8 cellular contexts compared by ENCODE assay signal in genomic region chr5:141084487-141084989, GRCh38. TPM values are rescaled to one million over a fixed set of nuclear protein-coding genes. Genes with fewer than 3 reads are reported as not detected.
DNase-seq lines count a peak whose midpoint lies in the region; ATAC-seq, FAIRE-seq and TF ChIP-seq lines count a peak whose summit lies in the region.

No MANE protein-coding gene starts in this region.

- no peaks in the 10 kb centered on the region for H4K20me1 ChIP-seq in H1 (replicated peaks in 1 of 2; ENCODE audit: control insufficient read depth in 1 of 2, insufficient read depth in 2 of 2, low read length in 2 of 2)

- no peak overlapping the region for H4K5ac ChIP-seq in H1 (ENCODE audit: insufficient read length, low read depth, low read length)

- H3K79me1 ChIP-seq in H1 (ENCODE audit: low read depth, low read length): no peaks in the 10 kb centered on the region
- no peaks in the 10 kb centered on the region for H3K79me1 ChIP-seq in mesenchymal stem cell (replicated peaks; ENCODE audit: low read length, poor library complexity, severe bottlenecking)

- H2BK120ac ChIP-seq in H1 (replicated peaks; ENCODE audit: low read depth, low read length) (no peak overlapping the region), mesenchymal stem cell (ENCODE audit: low read depth, low read length) (no peak overlapping the region)

- H3K9me3 ChIP-seq in H1 (ENCODE audit: insufficient read depth in 2 of 2, low read depth in 1 of 2, low read length in 1 of 2): no peaks in the 10 kb centered on the region; a peak in 1 of 4 replicates
- peaks cover 10% of the 10 kb centered on the region for H3K9me3 ChIP-seq in mesenchymal stem cell (ENCODE audit: control insufficient read depth, low read length)
- H3K9me3 ChIP-seq in stomach: peaks cover 0 to 41% (median 14%) of the 10 kb centered on the region in 4 donors

- peak overlapping the region; percentile 57; the same call in 1 of the 2 replicates for H3K18ac ChIP-seq in H1 (ENCODE audit: extremely low read depth, low read length)
- H3K18ac ChIP-seq in mesenchymal stem cell (ENCODE audit: low read depth in 1 of 2, low read length in 2 of 2): no peak overlapping the region

- H3K27ac ChIP-seq in H1 (ENCODE audit: low read depth, low read length): peak overlapping the region; percentile 68
- peak overlapping the region; percentile 82 for H3K27ac ChIP-seq in mesenchymal stem cell (ENCODE audit: low read length, poor library complexity, severe bottlenecking)
- peak overlapping the region in 3 of 5 donors; percentile 10 to 54 (median 45) for H3K27ac ChIP-seq in stomach

- FAIRE-seq in H1 (lab: Jason Lieb, UNC): peak; percentile 91

- no peak overlapping the region for H2AK5ac ChIP-seq in H1 (ENCODE audit: low read depth, low read length)
- H2AK5ac ChIP-seq in mesenchymal stem cell (ENCODE audit: low read length, severe bottlenecking): no peak overlapping the region

- 33% methylated on average over 21 of the region's 21 CpGs; no CpG with 5 or more reads in 1 of the 2 experiments for WGBS in H1 (ENCODE audit: extremely low coverage in 1 of 2, insufficient coverage in 1 of 2, insufficient read length in 1 of 2, insufficient replicate concordance in 2 of 2, low coverage in 1 of 2, low lambda C conversion rate in 2 of 2, missing lambda C conversion rate in 1 of 2), 2 experiments
- WGBS in mesenchymal stem cell: 46% methylated on average over 20 of the region's 21 CpGs
- WGBS in stomach, 5 donors: 13 to 16% (median 14%) methylated on average over 21 of the region's 21 CpGs

- CTCF ChIA-PET in H1 (lab: Charles Lee; ENCODE audit: partially characterized antibody): interaction anchor here (0.5 to 3.4 kb wide), 23 partner anchors 9 to 479 kb away, joined by 3 to 24 read pairs (median 4); partner anchors contain the start of genes PCDHA10, PCDHB10, PCDHB16 and PCDHB2

- intact Hi-C loops in stomach (cut with DNase I; ENCODE audit: low total_unique reads): no loop called here

- no peaks in the 10 kb centered on the region for H3K79me2 ChIP-seq in H1 (ENCODE audit: control insufficient read depth in 1 of 2, insufficient read depth in 2 of 2, low read length in 2 of 2)

- H3K4ac ChIP-seq in H1 (replicated peaks; ENCODE audit: insufficient read length, low read depth, low read length) (no peak overlapping the region), mesenchymal stem cell (ENCODE audit: low read depth in 1 of 2, low read length in 2 of 2) (no peak overlapping the region)

- in situ Hi-C loops in GM13977 (cut with MboI; ENCODE audit: low pct_unique_long_range_greater_than_20kb, low sequenced_read_pairs, unreplicated experiment): no loop called here

- H4K91ac ChIP-seq in H1 (replicated peaks; ENCODE audit: insufficient read length, low read length): peak overlapping the region; percentile 52
- H4K91ac ChIP-seq in mesenchymal stem cell (ENCODE audit: low read length): no peak overlapping the region

- TF ChIP-seq POLR2A in H1 (IDR thresholded peaks at IDR 0.05; ENCODE audit: control extremely low read depth in 1 of 2, low read depth in 2 of 2, low read length in 2 of 2): peak in 1 of 2 experiments; percentile 66; a peak in 2 of 3 replicates
- no peak for TF ChIP-seq POLR2A in stomach (IDR thresholded peaks at IDR 0.05)

- H2BK12ac ChIP-seq in H1 (ENCODE audit: low read depth, low read length): no peak overlapping the region
- H2BK12ac ChIP-seq in mesenchymal stem cell (ENCODE audit: low read length in 2 of 2): no peak overlapping the region

- H2BK15ac ChIP-seq in H1 (ENCODE audit: low read length) (no peak overlapping the region), mesenchymal stem cell (ENCODE audit: low read depth, poor library complexity, severe bottlenecking) (no peak overlapping the region)

- TF ChIP-seq CTCF in GM13977 (IDR thresholded peaks at IDR 0.05; ENCODE audit: extremely low read depth, insufficient read depth, missing control alignments): peak; percentile 6
- TF ChIP-seq CTCF in H1 (IDR thresholded peaks at IDR 0.05; ENCODE audit: control extremely low read depth in 1 of 3, insufficient read depth in 1 of 3, low read depth in 1 of 3, low read length in 3 of 3): peak; percentile 64 to 80 (median 73)
- TF ChIP-seq CTCF in stomach (IDR thresholded peaks at IDR 0.05): peak in 3 of 7 experiments; percentile 10 to 26 (median 16)

- H3K36me3 ChIP-seq in H1 (ENCODE audit: control insufficient read depth in 2 of 4, insufficient read depth in 4 of 4, low read length in 3 of 4): no peaks in the 10 kb centered on the region; a peak in 1 of 8 replicates
- no peaks in the 10 kb centered on the region for H3K36me3 ChIP-seq in mesenchymal stem cell (ENCODE audit: control insufficient read depth in 1 of 2, insufficient read depth in 2 of 2, low read depth in 1 of 2, low read length in 2 of 2)
- no peaks in the 10 kb centered on the region for H3K36me3 ChIP-seq in stomach

- H3K56ac ChIP-seq in H1 (replicated peaks; ENCODE audit: insufficient read length, low read depth, low read length): no peak overlapping the region

- H3K4me3 ChIP-seq in H1 (ENCODE audit: extremely low read depth in 1 of 4, insufficient read depth in 2 of 4, low read depth in 3 of 4, low read length in 4 of 4): peak overlapping the region; percentile 45 to 74 (median 62); a peak in 7 of 8 replicates
- H3K4me3 ChIP-seq in mesenchymal stem cell (ENCODE audit: insufficient read depth in 1 of 2, low read depth in 1 of 2, low read length in 2 of 2): peak overlapping the region in 1 of 2 experiments; percentile 76
- peak overlapping the region; percentile 28 to 50 (median 34) for H3K4me3 ChIP-seq in stomach

- ATAC-seq in HG02973 (IDR thresholded peaks at IDR 0.05; ENCODE audit: unreplicated experiment) (no peak), HG02571 (IDR thresholded peaks at IDR 0.05; ENCODE audit: unreplicated experiment) (no peak)

- H4K8ac ChIP-seq in H1 (ENCODE audit: extremely low read depth, insufficient read depth, low read length) (peak overlapping the region; percentile 11; the same call in 1 of the 2 replicates), mesenchymal stem cell (ENCODE audit: low read length) (no peak overlapping the region)

- TF ChIP-seq RAD21 in H1 (IDR thresholded peaks at IDR 0.05 in 1 of 2, conservative IDR thresholded peaks at IDR 0.05 in 1 of 2; ENCODE audit: low read depth in 2 of 2, low read length in 2 of 2): peak; percentile 71 to 84

- H2BK20ac ChIP-seq in H1 (ENCODE audit: low read length): no peak overlapping the region

- TF ChIP-seq EP300 in H1 (IDR thresholded peaks at IDR 0.05; ENCODE audit: borderline replicate concordance in 1 of 2, low read depth in 2 of 2, low read length in 2 of 2) (no peak), stomach (IDR thresholded peaks at IDR 0.05) (no peak)

- H3K4me2 ChIP-seq in H1 (ENCODE audit: insufficient read depth in 1 of 2, low read depth in 2 of 2, low read length in 2 of 2): peak overlapping the region; percentile 64 to 76
- H3K4me2 ChIP-seq in mesenchymal stem cell (ENCODE audit: low read length, poor library complexity, severe bottlenecking): peak overlapping the region; percentile 49

- no peaks in the 10 kb centered on the region; the same call in 1 of the 2 replicates for H3K23me2 ChIP-seq in H1 (ENCODE audit: low read depth, low read length)

- H3K14ac ChIP-seq in H1 (ENCODE audit: insufficient read length) (no peak overlapping the region), mesenchymal stem cell (ENCODE audit: low read length in 2 of 2) (no peak overlapping the region)

- H3K4me1 ChIP-seq in H1 (replicated peaks in 1 of 4; ENCODE audit: control insufficient read depth in 3 of 4, insufficient read depth in 4 of 4, low read length in 3 of 4): peaks cover 0 to 4% (median 0%) of the 10 kb centered on the region in 4 experiments; a peak in 1 of 7 replicates
- no peaks in the 10 kb centered on the region for H3K4me1 ChIP-seq in mesenchymal stem cell (ENCODE audit: control insufficient read depth, insufficient read depth, low read depth, low read length)
- H3K4me1 ChIP-seq in stomach: peaks cover 0 to 9% (median 0%) of the 10 kb centered on the region in 4 donors

- H3K23ac ChIP-seq in H1 (ENCODE audit: insufficient read length) (no peak overlapping the region), mesenchymal stem cell (ENCODE audit: low read length in 2 of 2) (no peak overlapping the region)

- H3K27me3 ChIP-seq in H1 (replicated peaks in 1 of 4; ENCODE audit: control insufficient read depth in 3 of 4, extremely low read depth in 1 of 4, insufficient read depth in 3 of 4, low read length in 3 of 4): no peaks in the 10 kb centered on the region
- H3K27me3 ChIP-seq in mesenchymal stem cell (ENCODE audit: control insufficient read depth in 1 of 2, insufficient read depth in 1 of 2, low read length in 2 of 2): no peaks in the 10 kb centered on the region
- peaks cover 0 to 28% (median 0%) of the 10 kb centered on the region in 3 donors for H3K27me3 ChIP-seq in stomach

- H2AFZ ChIP-seq in H1 (ENCODE audit: low read length) (peak overlapping the region; percentile 87), mesenchymal stem cell (ENCODE audit: low read depth, low read length) (no peak overlapping the region)

- H3K9ac ChIP-seq in H1 (replicated peaks in 1 of 4; ENCODE audit: extremely low read depth in 1 of 4, low read depth in 3 of 4, low read length in 3 of 4) (peak overlapping the region in 3 of 4 experiments; percentile 73 to 92 (median 74); a peak in 5 of 7 replicates), mesenchymal stem cell (ENCODE audit: low read length) (peak overlapping the region; percentile 87)

- DNase-seq in GM13977 (ENCODE audit: low spot score) (no peak), NCI-H187 (lab: John Stamatoyannopoulos, UW) (peak; percentile 78 to 84), H1 (ENCODE audit: low read depth in 1 of 2, low spot score in 2 of 2) (peak; percentile 44 to 66), mesenchymal stem cell (peak; percentile 54), stomach (no peak)
- DNase-seq in activated CD4-positive, alpha-beta T cell treated with anti-CD3 and anti-CD28 coated beads for 48 hours: peak; percentile 49

- H2BK5ac ChIP-seq in H1 (ENCODE audit: low read depth, low read length) (no peak overlapping the region), mesenchymal stem cell (ENCODE audit: low read depth, low read length, poor library complexity, severe bottlenecking) (no peak overlapping the region)

- POLR2A ChIA-PET in H1 (lab: Charles Lee; ENCODE audit: partially characterized antibody): interaction anchor here (1.0 kb wide), 1 partner anchor 16 kb away, joined by 3 read pairs; no protein-coding TSS in a partner anchor

RNA-seq across cellular contexts. Expression of gene PCDHB2, which starts 9.9 kb away (rescaled TPM):
- 25.6 and 28.8 TPM in 2 replicates for total RNA-seq in H1 (2021; fragmentation: NEBNext Ultra II Directional; extraction: Animal tissue kit (Norgen Biotek cat#: 25700))
- polyA plus RNA-seq in H1 (2011; rRNA removed) (29.2 and 38.0 TPM in 2 replicates), stomach (1 to 10 TPM in 1 of 3 donors, under 1 TPM in 2; 0.53 to 1.3 (median 0.61) TPM)
- 30.5 TPM for polyA plus RNA-seq in H1 (2011; cell fraction: cytosol; rRNA removed)
- 39.1 TPM for polyA plus RNA-seq in H1 (2011; cell fraction: nucleus; rRNA removed)
- 17.7 to 26.3 TPM (median 18.7 TPM) in 4 replicates for polyA plus RNA-seq in H1 (2012, experiment 1 of 2)
- 14.0 TPM for polyA plus RNA-seq in H1 (2012, experiment 2 of 2)
- polyA plus RNA-seq in H1 (2013, experiment 1 of 2): 30.6 TPM
- 26.6 TPM for polyA plus RNA-seq in H1 (2013, experiment 2 of 2)
- polyA minus RNA-seq in H1 (2011; rRNA and poly(A)+ RNA removed): 27.5 and 28.1 TPM in 2 replicates
- polyA minus RNA-seq in H1 (2011; cell fraction: cytosol; rRNA and poly(A)+ RNA removed): 26.5 TPM
- 48.7 TPM for polyA minus RNA-seq in H1 (2011; cell fraction: nucleus; rRNA and poly(A)+ RNA removed)
- 34.1 TPM for polyA plus RNA-seq in mesenchymal stem cell (2013, experiment 1 of 2)
- polyA plus RNA-seq in mesenchymal stem cell (2013, experiment 2 of 2): 34.2 TPM
- total RNA-seq in stomach: 1 to 10 TPM in 1 of 5 donors, under 1 TPM in 1, not detected in 3; 0.43 to 3.3 TPM

RNA-seq across cellular contexts. Expression of gene PCDHB3, which starts 15.7 kb away (rescaled TPM):
- total RNA-seq in H1 (2021; fragmentation: NEBNext Ultra II Directional; extraction: Animal tissue kit (Norgen Biotek cat#: 25700)): 3.4 and 4.0 TPM in 2 replicates
- polyA plus RNA-seq in H1 (2011; rRNA removed): 1.6 and 1.8 TPM in 2 replicates
- 1.8 TPM for polyA plus RNA-seq in H1 (2011; cell fraction: cytosol; rRNA removed)
- polyA plus RNA-seq in H1 (2011; cell fraction: nucleus; rRNA removed): 6.7 TPM
- polyA plus RNA-seq in H1 (2012, experiment 1 of 2): 1.2 to 1.5 TPM (median 1.4 TPM) in 4 replicates
- 0.17 TPM for polyA plus RNA-seq in H1 (2012, experiment 2 of 2)
- 2.4 TPM for polyA plus RNA-seq in H1 (2013, experiment 1 of 2)
- 1.8 TPM for polyA plus RNA-seq in H1 (2013, experiment 2 of 2)
- 6.7 and 7.0 TPM in 2 replicates for polyA minus RNA-seq in H1 (2011; rRNA and poly(A)+ RNA removed)
- polyA minus RNA-seq in H1 (2011; cell fraction: cytosol; rRNA and poly(A)+ RNA removed): 10.8 TPM
- 19.5 TPM for polyA minus RNA-seq in H1 (2011; cell fraction: nucleus; rRNA and poly(A)+ RNA removed)
- polyA plus RNA-seq in mesenchymal stem cell (2013, experiment 1 of 2): 1.4 TPM
- polyA plus RNA-seq in mesenchymal stem cell (2013, experiment 2 of 2): 1.5 TPM
- 1 to 10 TPM in 1 of 5 donors, not detected in 4; 3.7 TPM for total RNA-seq in stomach
- polyA plus RNA-seq in stomach: under 1 TPM; 0.15 to 0.46 (median 0.31) TPM

RNA-seq across cellular contexts. Expression of gene PCDHB1, which starts 33.4 kb away (rescaled TPM):
- 0.04 and 0.08 TPM in 2 replicates for total RNA-seq in H1 (2021; fragmentation: NEBNext Ultra II Directional; extraction: Animal tissue kit (Norgen Biotek cat#: 25700))
- 0.03 and 0.05 TPM in 2 replicates for polyA plus RNA-seq in H1 (2011; rRNA removed)
- 0.08 TPM for polyA plus RNA-seq in H1 (2011; cell fraction: cytosol; rRNA removed)
- 0.10 TPM for polyA plus RNA-seq in H1 (2011; cell fraction: nucleus; rRNA removed)
- 0.01 to 0.05 TPM (median 0.04 TPM) in 3 of 4 replicates, not detected in the other for polyA plus RNA-seq in H1 (2012, experiment 1 of 2)
- polyA plus RNA-seq in H1 (2012, experiment 2 of 2): not detected
- 0.06 TPM for polyA plus RNA-seq in H1 (2013, experiment 1 of 2)
- polyA plus RNA-seq in H1 (2013, experiment 2 of 2): 0.06 TPM
- 0.17 and 0.35 TPM in 2 replicates for polyA minus RNA-seq in H1 (2011; rRNA and poly(A)+ RNA removed)
- polyA minus RNA-seq in H1 (2011; cell fraction: cytosol; rRNA and poly(A)+ RNA removed): not detected
- 0.40 TPM for polyA minus RNA-seq in H1 (2011; cell fraction: nucleus; rRNA and poly(A)+ RNA removed)
- polyA plus RNA-seq in mesenchymal stem cell (2013, experiment 1 of 2): under 0.01 TPM
- polyA plus RNA-seq in mesenchymal stem cell (2013, experiment 2 of 2): under 0.01 TPM
- total RNA-seq in stomach: under 1 TPM in 2 of 5 donors, not detected in 3; under 0.01 to 0.37 TPM
- polyA plus RNA-seq in stomach: under 1 TPM in 1 of 3 donors, not detected in 2; 0.03 TPM

RNA-seq across cellular contexts. Expression of gene PCDHB4, which starts 37.1 kb away (rescaled TPM):
- 1.4 and 1.5 TPM in 2 replicates for total RNA-seq in H1 (2021; fragmentation: NEBNext Ultra II Directional; extraction: Animal tissue kit (Norgen Biotek cat#: 25700))
- polyA plus RNA-seq in H1 (2011; rRNA removed): 1.3 and 2.0 TPM in 2 replicates
- polyA plus RNA-seq in H1 (2011; cell fraction: cytosol; rRNA removed): 1.3 TPM
- polyA plus RNA-seq in H1 (2011; cell fraction: nucleus; rRNA removed): 8.5 TPM
- polyA plus RNA-seq in H1 (2012, experiment 1 of 2): 0.59 to 1.1 TPM (median 0.94 TPM) in 4 replicates
- 0.05 TPM for polyA plus RNA-seq in H1 (2012, experiment 2 of 2)
- 0.89 TPM for polyA plus RNA-seq in H1 (2013, experiment 1 of 2)
- polyA plus RNA-seq in H1 (2013, experiment 2 of 2): 0.77 TPM
- polyA minus RNA-seq in H1 (2011; rRNA and poly(A)+ RNA removed): 1.5 TPM in 2 replicates
- polyA minus RNA-seq in H1 (2011; cell fraction: cytosol; rRNA and poly(A)+ RNA removed): 1.1 TPM
- 14.0 TPM for polyA minus RNA-seq in H1 (2011; cell fraction: nucleus; rRNA and poly(A)+ RNA removed)
- 0.30 TPM for polyA plus RNA-seq in mesenchymal stem cell (2013, experiment 1 of 2)
- 0.23 TPM for polyA plus RNA-seq in mesenchymal stem cell (2013, experiment 2 of 2)
- 10 to 100 TPM in 1 of 5 donors, 1 to 10 TPM in 1, under 1 TPM in 2, not detected in 1; 0.45 to 15.9 (median 1.7) TPM for total RNA-seq in stomach
- polyA plus RNA-seq in stomach: under 1 TPM; 0.15 to 0.38 (median 0.37) TPM

RNA-seq across cellular contexts. Expression of gene PCDHB5, which starts 50.5 kb away (rescaled TPM):
- 2.4 and 2.8 TPM in 2 replicates for total RNA-seq in H1 (2021; fragmentation: NEBNext Ultra II Directional; extraction: Animal tissue kit (Norgen Biotek cat#: 25700))
- polyA plus RNA-seq in H1 (2011; rRNA removed): 8.2 and 12.5 TPM in 2 replicates
- 12.9 TPM for polyA plus RNA-seq in H1 (2011; cell fraction: cytosol; rRNA removed)
- 24.4 TPM for polyA plus RNA-seq in H1 (2011; cell fraction: nucleus; rRNA removed)
- 7.2 to 8.9 TPM (median 7.9 TPM) in 4 replicates for polyA plus RNA-seq in H1 (2012, experiment 1 of 2)
- 7.3 TPM for polyA plus RNA-seq in H1 (2012, experiment 2 of 2)
- 10.3 TPM for polyA plus RNA-seq in H1 (2013, experiment 1 of 2)
- 8.7 TPM for polyA plus RNA-seq in H1 (2013, experiment 2 of 2)
- 6.1 and 6.8 TPM in 2 replicates for polyA minus RNA-seq in H1 (2011; rRNA and poly(A)+ RNA removed)
- polyA minus RNA-seq in H1 (2011; cell fraction: cytosol; rRNA and poly(A)+ RNA removed): 9.2 TPM
- polyA minus RNA-seq in H1 (2011; cell fraction: nucleus; rRNA and poly(A)+ RNA removed): 25.2 TPM
- 15.4 TPM for polyA plus RNA-seq in mesenchymal stem cell (2013, experiment 1 of 2)
- polyA plus RNA-seq in mesenchymal stem cell (2013, experiment 2 of 2): 15.6 TPM
- 1 to 10 TPM in 3 of 5 donors, under 1 TPM in 2; 0.14 to 4.7 (median 1.8) TPM for total RNA-seq in stomach
- polyA plus RNA-seq in stomach: under 1 TPM in 2 of 3 donors, not detected in 1; 0.31 to 0.78 TPM

Comparison
In these comparisons a context has a peak if more than half of its experiments do, and no peak if none do; other contexts are left out.
1. DNase-seq: peak in NCI-H187 (2 of 2), activated CD4-positive, alpha-beta T cell treated with anti-CD3 and anti-CD28 coated beads for 48 hours (single experiment), H1 (2 of 2) and mesenchymal stem cell (single experiment); none in GM13977 (single experiment) and stomach (single experiment).
2. Peak in every context shown above with its lines, with median percentiles within 50 percentile points of each other: H3K27ac ChIP-seq.